ENCODE assay signal across 39 cellular contexts in genomic region chr22:45931042-45931441, GRCh38. TPM values are rescaled to one million over a fixed set of nuclear protein-coding genes. Genes with fewer than 3 reads are reported as not detected.
"Had no signal": no experiment of that assay in that cellular context is flagged by ENCODE, and none has a peak within 500 bp of the region (broad histone marks: within the 10 kb centered on the region; RNA-seq: fewer than 3 reads in every experiment).

No MANE protein-coding gene starts in this region.

- H3K27ac ChIP-seq: ascending aorta, cardiac muscle cell, VCaP had no signal

- H3K4me3 Mint-ChIP-seq: activated CD4-positive, alpha-beta memory T cell treated with anti-CD3 and anti-CD28 coated beads, Interleukin-2, amount 10 ng/mL, durations not matched to agents 7 days and 5 days; activated CD4-positive, alpha-beta T cell treated with anti-CD3 and anti-CD28 coated beads for 36 hours; activated CD4-positive, alpha-beta T cell treated with anti-CD3 and anti-CD28 coated beads, Interleukin-2, amount 10 ng/mL, durations not matched to agents 7 days and 5 days; activated CD8-positive, alpha-beta memory T cell treated with anti-CD3 and anti-CD28 coated beads, Interleukin-2, amount 10 ng/mL, durations not matched to agents 7 days and 5 days; activated CD8-positive, alpha-beta T cell treated with anti-CD3 and anti-CD28 coated beads, Interleukin-2, amount 10 ng/mL, durations not matched to agents 7 days and 5 days; activated naive CD4-positive, alpha-beta T cell treated with anti-CD3 and anti-CD28 coated beads, Interleukin-2, amount 10 ng/mL, durations not matched to agents 7 days and 5 days; activated naive CD4-positive, alpha-beta T cell treated with anti-CD3 and anti-CD28 coated beads, Interleukin-2, amount 50 U/mL, for 24 hours; activated naive CD8-positive, alpha-beta T cell; activated naive CD8-positive, alpha-beta T cell treated with anti-CD3 and anti-CD28 coated beads, Interleukin-2, amount 10 ng/mL, durations not matched to agents 7 days and 5 days; activated naive CD8-positive, alpha-beta T cell treated with anti-CD3 and anti-CD28 coated beads, Interleukin-2, amount 50 U/mL, for 24 hours; activated T-cell treated with anti-CD3 and anti-CD28 coated beads, Interleukin-2, amount 50 U/mL, for 24 hours; activated T-cell treated with anti-CD3 and anti-CD28 coated beads, Interleukin-2, amount 50 U/mL, for 72 hours; activated T-helper 1 cell treated with anti-CD3 and anti-CD28 coated beads, Interleukin-12 subunit alpha, Interleukin-12 subunit beta, Interleukin-2, Interleukin-4 antibody, amounts not matched to agents 30 ng/mL and 10 ng/mL and 1 ng/mL, durations not matched to agents 14 hours and 24 hours and 36 hours; activated T-helper 17 cell treated with anti-CD3 and anti-CD28 coated beads, Interleukin-2, amount 50 U/mL, for 72 hours; brain; central memory CD8-positive, alpha-beta T cell; T-helper 1 cell treated with Interleukin-12 subunit alpha and Interleukin-12 subunit beta and Interleukin-4 antibody, amounts not matched to agents 30 μg/mL and 1 μg/mL, for 36 hours; T-helper 2 cell treated with Interferon-gamma antibody and Interleukin-4, amounts not matched to agents 5 μg/mL and 100 μg/mL, for 36 hours had no signal

- H3K9me3 Mint-ChIP-seq: activated CD4-positive, alpha-beta memory T cell treated with anti-CD3 and anti-CD28 coated beads, Interleukin-2, amount 10 ng/mL, durations not matched to agents 7 days and 5 days; activated CD4-positive, alpha-beta T cell treated with anti-CD3 and anti-CD28 coated beads, Interleukin-2, amount 10 ng/mL, durations not matched to agents 7 days and 5 days; activated naive CD4-positive, alpha-beta T cell treated with anti-CD3 and anti-CD28 coated beads, Interleukin-2, amount 10 ng/mL, durations not matched to agents 7 days and 5 days; activated naive CD4-positive, alpha-beta T cell treated with anti-CD3 and anti-CD28 coated beads, Interleukin-2, amount 50 U/mL, for 24 hours; activated naive CD8-positive, alpha-beta T cell treated with anti-CD3 and anti-CD28 coated beads, Interleukin-2, amount 10 ng/mL, durations not matched to agents 7 days and 5 days; activated naive CD8-positive, alpha-beta T cell treated with anti-CD3 and anti-CD28 coated beads, Interleukin-2, amount 50 U/mL, for 24 hours; activated T-cell treated with anti-CD3 and anti-CD28 coated beads, Interleukin-2, amount 50 U/mL, for 24 hours; activated T-cell treated with anti-CD3 and anti-CD28 coated beads, Interleukin-2, amount 50 U/mL, for 72 hours; activated T-helper 1 cell treated with anti-CD3 and anti-CD28 coated beads, Interleukin-12 subunit alpha, Interleukin-12 subunit beta, Interleukin-2, Interleukin-4 antibody, amounts not matched to agents 30 ng/mL and 10 ng/mL and 1 ng/mL, durations not matched to agents 14 hours and 24 hours and 36 hours; activated T-helper 17 cell treated with anti-CD3 and anti-CD28 coated beads, Interleukin-2, amount 50 U/mL, for 72 hours; brain; central memory CD8-positive, alpha-beta T cell; T-helper 1 cell treated with Interleukin-12 subunit alpha and Interleukin-12 subunit beta and Interleukin-4 antibody, amounts not matched to agents 30 μg/mL and 1 μg/mL, for 36 hours; T-helper 2 cell treated with Interferon-gamma antibody and Interleukin-4, amounts not matched to agents 5 μg/mL and 100 μg/mL, for 36 hours had no signal

- H3K36me3 ChIP-seq: ascending aorta, cardiac muscle cell had no signal

- H3K4me1 Mint-ChIP-seq: activated CD4-positive, alpha-beta memory T cell treated with anti-CD3 and anti-CD28 coated beads, Interleukin-2, amount 10 ng/mL, durations not matched to agents 7 days and 5 days; activated CD4-positive, alpha-beta T cell treated with anti-CD3 and anti-CD28 coated beads for 36 hours; activated CD4-positive, alpha-beta T cell treated with anti-CD3 and anti-CD28 coated beads, Interleukin-2, amount 10 ng/mL, durations not matched to agents 7 days and 5 days; activated CD8-positive, alpha-beta memory T cell treated with anti-CD3 and anti-CD28 coated beads, Interleukin-2, amount 10 ng/mL, durations not matched to agents 7 days and 5 days; activated naive CD4-positive, alpha-beta T cell treated with anti-CD3 and anti-CD28 coated beads, Interleukin-2, amount 10 ng/mL, durations not matched to agents 7 days and 5 days; activated naive CD4-positive, alpha-beta T cell treated with anti-CD3 and anti-CD28 coated beads, Interleukin-2, amount 50 U/mL, for 24 hours; activated naive CD8-positive, alpha-beta T cell treated with anti-CD3 and anti-CD28 coated beads, Interleukin-2, amount 10 ng/mL, durations not matched to agents 7 days and 5 days; activated naive CD8-positive, alpha-beta T cell treated with anti-CD3 and anti-CD28 coated beads, Interleukin-2, amount 50 U/mL, for 24 hours; activated T-helper 17 cell treated with anti-CD3 and anti-CD28 coated beads, Interleukin-2, amount 50 U/mL, for 72 hours; central memory CD8-positive, alpha-beta T cell had no signal

- ATAC-seq: activated CD4-positive, alpha-beta T cell treated with anti-CD3 and anti-CD28 coated beads for 36 hours; activated CD4-positive, CD25-positive, alpha-beta regulatory T cell treated with anti-CD3 and anti-CD28 coated beads, Interleukin-2, amount 50 U/mL, for 24 hours; activated CD8-positive, alpha-beta memory T cell treated with anti-CD3 and anti-CD28 coated beads, Interleukin-2, amount 10 ng/mL, durations not matched to agents 7 days and 5 days; activated CD8-positive, alpha-beta T cell treated with anti-CD3 and anti-CD28 coated beads, Interleukin-2, amount 10 ng/mL, durations not matched to agents 7 days and 5 days; activated naive CD8-positive, alpha-beta T cell treated with anti-CD3 and anti-CD28 coated beads, Interleukin-2, amount 50 U/mL, for 24 hours; activated T-cell treated with anti-CD3 and anti-CD28 coated beads, Interleukin-2, amount 50 U/mL, for 72 hours; activated T-helper 17 cell treated with anti-CD3 and anti-CD28 coated beads, Interleukin-2, amount 50 U/mL, for 72 hours had no signal

- H3K4me3 ChIP-seq: ascending aorta, cardiac muscle cell had no signal

- H3K36me3 Mint-ChIP-seq: activated CD8-positive, alpha-beta memory T cell treated with anti-CD3 and anti-CD28 coated beads, Interleukin-2, amount 10 ng/mL, durations not matched to agents 7 days and 5 days; activated naive CD4-positive, alpha-beta T cell treated with anti-CD3 and anti-CD28 coated beads, Interleukin-2, amount 10 ng/mL, durations not matched to agents 7 days and 5 days; activated naive CD4-positive, alpha-beta T cell treated with anti-CD3 and anti-CD28 coated beads, Interleukin-2, amount 50 U/mL, for 24 hours; activated naive CD8-positive, alpha-beta T cell; activated naive CD8-positive, alpha-beta T cell treated with anti-CD3 and anti-CD28 coated beads, Interleukin-2, amount 10 ng/mL, durations not matched to agents 7 days and 5 days; brain had no signal

- DNase-seq: activated CD4-positive, alpha-beta memory T cell treated with anti-CD3 and anti-CD28 coated beads, Interleukin-2, amount 10 ng/mL, durations not matched to agents 7 days and 5 days; activated CD4-positive, alpha-beta T cell treated with anti-CD3 and anti-CD28 coated beads for 1 hour; activated CD4-positive, alpha-beta T cell treated with anti-CD3 and anti-CD28 coated beads for 36 hours; activated CD4-positive, alpha-beta T cell treated with anti-CD3 and anti-CD28 coated beads for 48 hours; activated CD4-positive, alpha-beta T cell treated with anti-CD3 and anti-CD28 coated beads, Interleukin-2, amount 10 ng/mL, durations not matched to agents 7 days and 5 days; activated CD4-positive, alpha-beta T cell treated with anti-CD3 and anti-CD28 coated beads, Interleukin-2, amount 50 U/mL, for 48 hours; activated CD4-positive, CD25-positive, alpha-beta regulatory T cell; activated CD8-positive, alpha-beta memory T cell treated with anti-CD3 and anti-CD28 coated beads for 24 hours; activated CD8-positive, alpha-beta memory T cell treated with anti-CD3 and anti-CD28 coated beads, Interleukin-2, amount 10 ng/mL, durations not matched to agents 7 days and 5 days; activated CD8-positive, alpha-beta memory T cell treated with anti-CD3 and anti-CD28 coated beads, Interleukin-2, amount 50 U/mL, for 48 hours; activated CD8-positive, alpha-beta T cell treated with anti-CD3 and anti-CD28 coated beads, Interleukin-2, amount 10 ng/mL, durations not matched to agents 7 days and 5 days; activated gamma-delta T cell; activated naive CD4-positive, alpha-beta T cell treated with anti-CD3 and anti-CD28 coated beads, Interleukin-2, amount 10 ng/mL, durations not matched to agents 7 days and 5 days; activated naive CD4-positive, alpha-beta T cell treated with Interleukin-2 at 50 U/mL for 16 hours; activated naive CD8-positive, alpha-beta T cell treated with anti-CD3 and anti-CD28 coated beads, Interleukin-2, amount 10 ng/mL, durations not matched to agents 7 days and 5 days; activated naive CD8-positive, alpha-beta T cell treated with anti-CD3 and anti-CD28 coated beads, Interleukin-2, amount 50 U/mL, for 24 hours; activated T-cell treated with anti-CD3 and anti-CD28 coated beads, Interleukin-2, amount 50 U/mL, for 24 hours; activated T-cell treated with anti-CD3 and anti-CD28 coated beads, Interleukin-2, amount 50 U/mL, for 72 hours; amygdala; anterior cingulate cortex; caudate nucleus; cerebellar nuclear complex; T-helper 1 cell; T-helper 2 cell; T-helper 9 cell had no signal

- H3K27me3 ChIP-seq: ascending aorta had no signal

- FAIRE-seq: bronchial epithelial cell, TTC549 had no signal

- H3K9me3 ChIP-seq: ascending aorta had no signal

RNA-seq across cellular contexts. Expression of gene WNT7B, which starts 45.9 kb away (rescaled TPM):
- total RNA-seq: activated CD4-positive, alpha-beta memory T cell treated with anti-CD3 and anti-CD28 coated beads, Interleukin-2, amount 10 ng/mL, durations not matched to agents 7 days and 5 days; activated CD4-positive, alpha-beta T cell treated with anti-CD3 and anti-CD28 coated beads for 36 hours; activated CD4-positive, alpha-beta T cell treated with anti-CD3 and anti-CD28 coated beads, Interleukin-2, amount 10 ng/mL, durations not matched to agents 7 days and 5 days; activated CD8-positive, alpha-beta memory T cell treated with anti-CD3 and anti-CD28 coated beads, Interleukin-2, amount 10 ng/mL, durations not matched to agents 7 days and 5 days; activated CD8-positive, alpha-beta T cell treated with anti-CD3 and anti-CD28 coated beads, Interleukin-2, amount 10 ng/mL, durations not matched to agents 7 days and 5 days; activated naive CD8-positive, alpha-beta T cell treated with anti-CD3 and anti-CD28 coated beads, Interleukin-2, amount 10 ng/mL, durations not matched to agents 7 days and 5 days; activated T-cell treated with anti-CD3 and anti-CD28 coated beads, Interleukin-2, amount 50 U/mL, for 72 hours; activated T-helper 1 cell treated with anti-CD3 and anti-CD28 coated beads, Interleukin-12 subunit alpha, Interleukin-12 subunit beta, Interleukin-2, Interleukin-4 antibody, amounts not matched to agents 30 ng/mL and 10 ng/mL and 1 ng/mL, durations not matched to agents 14 hours and 24 hours and 36 hours; activated T-helper 17 cell treated with anti-CD3 and anti-CD28 coated beads, Interleukin-2, amount 50 U/mL, for 72 hours; ascending aorta; cardiac muscle cell had no signal
- polyA plus RNA-seq: cardiac muscle cell had no signal
